In the genomic region with DNA sequence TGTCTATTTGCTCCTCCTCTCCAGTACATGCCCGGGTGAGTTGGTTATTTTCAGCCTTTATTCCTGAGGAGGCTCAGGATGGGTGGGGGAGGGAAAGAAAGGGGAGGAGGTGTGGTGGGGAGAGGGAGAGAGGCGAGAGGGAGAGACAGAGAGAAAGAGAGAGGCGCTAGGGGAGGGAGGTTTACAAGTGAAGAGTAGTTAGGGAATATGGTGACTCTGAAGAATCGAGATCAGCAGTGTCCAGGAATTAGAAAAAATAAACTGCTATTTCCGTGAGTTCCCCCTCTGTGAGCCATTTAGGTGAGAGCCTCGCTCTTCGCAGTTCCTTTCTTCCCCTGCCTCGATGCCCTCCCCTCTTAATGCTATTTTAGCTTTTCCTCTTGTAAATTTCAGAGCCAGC, we compare ENCODE assay signal across 11 cellular contexts.
DNase-seq lines count a peak whose midpoint lies in the region; ATAC-seq and TF ChIP-seq lines count a peak whose summit lies in the region.
"Had no signal": no experiment of that assay in that cellular context is flagged by ENCODE, and none has a peak within 500 bp of the region (broad histone marks: within the 10 kb centered on the region; RNA-seq: fewer than 3 reads in every experiment).

No MANE protein-coding gene starts in this region.

- H4K20me1 ChIP-seq in SK-N-SH (ENCODE audit: insufficient read depth) = no peaks in the 10 kb centered on the region

- no peak for TF ChIP-seq RAD21 in SK-N-SH (IDR thresholded peaks at IDR 0.05; ENCODE audit: low read length)

- 66% methylated on average over 8 of the region's 8 CpGs for WGBS in SK-N-SH (ENCODE audit: low lambda C conversion rate)

- CTCF ChIA-PET in SK-N-SH (lab: Yijun Ruan, JAX) = interaction anchor here (0.7 to 4.6 kb wide), 6 partner anchors 15 to 1306 kb away, joined by 3 to 35 read pairs (median 15); partner anchors contain the start of gene MEIS1

- H3K79me2 ChIP-seq in SK-N-SH (ENCODE audit: insufficient read depth) = no peaks in the 10 kb centered on the region

- POLR2A ChIA-PET in SK-N-SH (lab: Yijun Ruan, JAX) = interaction anchor here (3.2 kb wide), 1 partner anchor 139 kb away, joined by 27 read pairs; the partner anchor contains the start of gene MEIS1
- POLR2A ChIA-PET in naive thymus-derived CD8-positive, alpha-beta T cell (lab: Charles Lee) = no interaction called here

- no peak for TF ChIP-seq EP300 in SK-N-SH (IDR thresholded peaks at IDR 0.05; ENCODE audit: borderline replicate concordance in 1 of 2, low read depth in 1 of 2, low read length in 1 of 2)

- H3K4me3 Mint-ChIP-seq in type B pancreatic cell = peak overlapping the region; percentile 83
- peak overlapping the region in 1 of 10 donors; percentile 32 for H3K4me3 Mint-ChIP-seq in naive thymus-derived CD8-positive, alpha-beta T cell

- peaks cover 12 to 23% of the 10 kb centered on the region in 2 experiments; a peak in 3 of 4 replicates for H3K4me1 ChIP-seq in SK-N-SH (ENCODE audit: control insufficient read depth in 1 of 2, insufficient read depth in 2 of 2, low read depth in 1 of 2, low read length in 1 of 2)

- H3K4me3 ChIP-seq in SK-N-SH (ENCODE audit: low read depth in 2 of 2, low read length in 1 of 2) = no peak overlapping the region

- H3K9me2 ChIP-seq in SK-N-SH = no peaks in the 10 kb centered on the region

- peaks cover 12 to 37% of the 10 kb centered on the region in 2 experiments for H3K36me3 ChIP-seq in SK-N-SH (replicated peaks in 1 of 2; ENCODE audit: control insufficient read depth in 1 of 2, insufficient read depth in 2 of 2, low read length in 1 of 2)

- H2AFZ ChIP-seq in SK-N-SH (ENCODE audit: low read depth) = no peak overlapping the region

- H3K9me3 ChIP-seq in SK-N-SH = no peaks in the 10 kb centered on the region
- H3K9me3 ChIP-seq: suprapubic skin had no signal

- peaks cover 10% of the 10 kb centered on the region for H3F3A ChIP-seq in SK-N-SH (replicated peaks; ENCODE audit: insufficient read depth)

- H3K4me1 Mint-ChIP-seq in type B pancreatic cell (ENCODE audit: unreplicated experiment) = peaks cover 42% of the 10 kb centered on the region
- H3K4me1 Mint-ChIP-seq in naive thymus-derived CD8-positive, alpha-beta T cell = peaks cover 5 to 18% (median 13%) of the 10 kb centered on the region in 4 donors

- DNase-seq in SK-N-SH = no peak
- peak; percentile 48 for DNase-seq in amniotic epithelial cell (ENCODE audit: low read depth)
- peak; percentile 84 for DNase-seq in kidney glomerular epithelial cell (lab: John Stamatoyannopoulos, UW)
- no peak for DNase-seq in type B pancreatic cell (ENCODE audit: extremely low spot score, unreplicated experiment)
- no peak for DNase-seq in GM19238 (ENCODE audit: insufficient read length, low spot score)
- DNase-seq in naive thymus-derived CD8-positive, alpha-beta T cell = no peak
- no peak for DNase-seq in ureter (ENCODE audit: low spot score)
- DNase-seq: NCI-H2107; stimulated activated CD4-positive, alpha-beta T cell treated with anti-CD3 and anti-CD28 coated beads, Interleukin-4, amount 100 ng/mL, for 1 hour had no signal

- H3K27ac ChIP-seq in SK-N-SH (ENCODE audit: low read depth in 2 of 2, low read length in 1 of 2) = peak overlapping the region; percentile 56 to 69; a peak in 2 of 4 replicates
- H3K27ac ChIP-seq: suprapubic skin had no signal

- H3K27ac Mint-ChIP-seq in type B pancreatic cell = peak overlapping the region; percentile 87
- no peak overlapping the region for H3K27ac Mint-ChIP-seq in naive thymus-derived CD8-positive, alpha-beta T cell

- H3K9ac ChIP-seq in SK-N-SH = no peak overlapping the region

- TF ChIP-seq CTCF in SK-N-SH (IDR thresholded peaks at IDR 0.05) = no peak
- no peak for TF ChIP-seq CTCF in type B pancreatic cell (conservative IDR thresholded peaks at IDR 0.05)

- peaks cover 23% of the 10 kb centered on the region for H3K36me3 Mint-ChIP-seq in type B pancreatic cell
- H3K36me3 Mint-ChIP-seq in naive thymus-derived CD8-positive, alpha-beta T cell = peaks cover 0 to 2% (median 0%) of the 10 kb centered on the region in 3 donors

- ATAC-seq in SK-N-SH treated with all-trans-retinoic acid at 6 μM for 48 hours = no peak
- ATAC-seq in naive thymus-derived CD8-positive, alpha-beta T cell = no peak

- H3K9me3 Mint-ChIP-seq in type B pancreatic cell = no peaks in the 10 kb centered on the region
- H3K9me3 Mint-ChIP-seq in naive thymus-derived CD8-positive, alpha-beta T cell = peaks cover 0 to 9% (median 0%) of the 10 kb centered on the region in 9 donors

- no peak overlapping the region; the same call in 1 of the 2 replicates for H3K4me2 ChIP-seq in SK-N-SH

- peaks cover 21% of the 10 kb centered on the region for H3K27me3 Mint-ChIP-seq in type B pancreatic cell
- peaks cover 14 to 50% (median 36%) of the 10 kb centered on the region in 5 donors for H3K27me3 Mint-ChIP-seq in naive thymus-derived CD8-positive, alpha-beta T cell

- no peaks in the 10 kb centered on the region for H3K27me3 ChIP-seq in SK-N-SH (ENCODE audit: insufficient read depth)

TF ChIP-seq in SK-N-SH, 30 proteins besides CTCF, POLR2A, EP300 and RAD21 (continues in another document):
- TF ChIP-seq IRF3 (IDR thresholded peaks at IDR 0.05; ENCODE audit: low read depth, low read length) = no peak
- TF ChIP-seq, protein P1, sequence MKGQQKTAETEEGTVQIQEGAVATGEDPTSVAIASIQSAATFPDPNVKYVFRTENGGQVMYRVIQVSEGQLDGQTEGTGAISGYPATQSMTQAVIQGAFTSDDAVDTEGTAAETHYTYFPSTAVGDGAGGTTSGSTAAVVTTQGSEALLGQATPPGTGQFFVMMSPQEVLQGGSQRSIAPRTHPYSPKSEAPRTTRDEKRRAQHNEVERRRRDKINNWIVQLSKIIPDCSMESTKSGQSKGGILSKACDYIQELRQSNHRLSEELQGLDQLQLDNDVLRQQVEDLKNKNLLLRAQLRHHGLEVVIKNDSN (IDR thresholded peaks at IDR 0.05; ENCODE audit: borderline replicate concordance, low read depth) = no peak
- TF ChIP-seq MAX (IDR thresholded peaks at IDR 0.05; ENCODE audit: low read depth) = no peak
- TF ChIP-seq POLR2AphosphoS5 (IDR thresholded peaks at IDR 0.05; ENCODE audit: low read depth, low read length) = no peak
- TF ChIP-seq TAF1 (IDR thresholded peaks at IDR 0.05; ENCODE audit: borderline replicate concordance, low read depth, low read length) = no peak
- TF ChIP-seq EZH2phosphoT487 (IDR thresholded peaks at IDR 0.05; ENCODE audit: borderline replicate concordance, low read depth) = no peak
- no peak for TF ChIP-seq YY1 (IDR thresholded peaks at IDR 0.05; ENCODE audit: low read depth)
- no peak for TF ChIP-seq GATA2 (CRISPR knock-in tag; IDR thresholded peaks at IDR 0.05)
- no peak for TF ChIP-seq JUND (IDR thresholded peaks at IDR 0.05)
- no peak for TF ChIP-seq FOXM1 (IDR thresholded peaks at IDR 0.05; ENCODE audit: low read depth)
- TF ChIP-seq RXRA (IDR thresholded peaks at IDR 0.05; ENCODE audit: borderline replicate concordance, low read depth) = no peak
- TF ChIP-seq NFIC (IDR thresholded peaks at IDR 0.05; ENCODE audit: borderline replicate concordance) = no peak

TF ChIP-seq in SK-N-SH treated with all-trans-retinoic acid at 6 μM for 48 hours, 23 proteins besides CTCF, POLR2A, EP300 and RAD21:
- TF ChIP-seq, protein P2, sequence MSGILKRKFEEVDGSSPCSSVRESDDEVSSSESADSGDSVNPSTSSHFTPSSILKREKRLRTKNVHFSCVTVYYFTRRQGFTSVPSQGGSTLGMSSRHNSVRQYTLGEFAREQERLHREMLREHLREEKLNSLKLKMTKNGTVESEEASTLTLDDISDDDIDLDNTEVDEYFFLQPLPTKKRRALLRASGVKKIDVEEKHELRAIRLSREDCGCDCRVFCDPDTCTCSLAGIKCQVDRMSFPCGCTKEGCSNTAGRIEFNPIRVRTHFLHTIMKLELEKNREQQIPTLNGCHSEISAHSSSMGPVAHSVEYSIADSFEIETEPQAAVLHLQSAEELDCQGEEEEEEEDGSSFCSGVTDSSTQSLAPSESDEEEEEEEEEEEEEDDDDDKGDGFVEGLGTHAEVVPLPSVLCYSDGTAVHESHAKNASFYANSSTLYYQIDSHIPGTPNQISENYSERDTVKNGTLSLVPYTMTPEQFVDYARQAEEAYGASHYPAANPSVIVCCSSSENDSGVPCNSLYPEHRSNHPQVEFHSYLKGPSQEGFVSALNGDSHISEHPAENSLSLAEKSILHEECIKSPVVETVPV (CRISPR knock-in tag; IDR thresholded peaks at IDR 0.05) = no peak
- TF ChIP-seq RARB (CRISPR knock-in tag; IDR thresholded peaks at IDR 0.05) = no peak
- no peak for TF ChIP-seq GLIS3 (CRISPR knock-in tag; IDR thresholded peaks at IDR 0.05)
TF ChIP-seq in SK-N-SH treated with all-trans-retinoic acid at 6 μM for 48 hours: peak in this region for 0.

Comparison
In these comparisons a context has a peak if more than half of its experiments do, and no peak if none do; other contexts are left out.
1. DNase-seq: peak in amniotic epithelial cell (single experiment) and kidney glomerular epithelial cell (single experiment); none in SK-N-SH (single experiment), type B pancreatic cell (single experiment), GM19238 (single experiment), naive thymus-derived CD8-positive, alpha-beta T cell (0 of 10) and ureter (single experiment).